Comparison of ENCODE assay signal across 16 cellular contexts in the genomic region with DNA sequence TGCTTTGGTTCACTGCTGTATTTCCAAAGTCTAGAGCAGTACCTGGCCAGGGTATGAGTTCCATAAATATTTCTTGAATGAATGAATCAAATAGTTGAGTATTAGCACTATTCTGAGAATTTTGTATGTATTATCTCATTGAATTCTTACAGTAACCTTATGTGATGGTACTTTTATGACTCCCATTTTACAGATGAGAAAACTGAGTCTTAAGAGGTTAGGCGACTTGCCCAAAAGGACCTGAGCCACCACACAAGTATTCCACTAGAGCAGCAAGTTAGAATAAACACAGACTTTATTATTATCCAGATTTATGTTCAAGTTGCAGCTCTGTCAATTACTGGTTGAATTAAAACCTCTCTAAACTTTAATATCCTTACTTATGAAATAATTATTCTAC. TPM values are rescaled to one million over a fixed set of nuclear protein-coding genes. Genes with fewer than 3 reads are reported as not detected.
DNase-seq lines count a peak whose midpoint lies in the region; ATAC-seq and TF ChIP-seq lines count a peak whose summit lies in the region.
"Had no signal": no experiment of that assay in that cellular context is flagged by ENCODE, and none has a peak within 500 bp of the region (broad histone marks: within the 10 kb centered on the region; RNA-seq: fewer than 3 reads in every experiment).

No MANE protein-coding gene starts in this region.

- H3K36me3 ChIP-seq in left ventricle myocardium inferior (no peaks in the 10 kb centered on the region), esophagus squamous epithelium (no peaks in the 10 kb centered on the region), psoas muscle (ENCODE audit: insufficient read depth in 1 of 2, low read depth in 1 of 2) (no peaks in the 10 kb centered on the region)
- H3K36me3 ChIP-seq: spleen had no signal

- H3K4me1 ChIP-seq in left ventricle myocardium inferior (peaks cover 97% of the 10 kb centered on the region), esophagus squamous epithelium (peaks cover 26 to 76% (median 59%) of the 10 kb centered on the region in 3 donors), psoas muscle (peaks cover 48% of the 10 kb centered on the region)

- H3K27ac ChIP-seq in left ventricle myocardium inferior (replicated peaks), result peak overlapping the region; percentile 93
- peak overlapping the region; percentile 29 to 83 (median 80) for H3K27ac ChIP-seq in esophagus squamous epithelium
- peak overlapping the region; percentile 72 for H3K27ac ChIP-seq in psoas muscle

- WGBS in esophagus squamous epithelium, 2 donors, result 92 to 95% methylated on average over 1 of the region's 1 CpG
- WGBS in psoas muscle, 3 donors, result 96 to 100% (median 100%) methylated on average over 1 of the region's 1 CpG

- ATAC-seq in left ventricle myocardium superior (no peak), psoas muscle (no peak), GM18907 (IDR thresholded peaks at IDR 0.05; ENCODE audit: unreplicated experiment) (no peak), HG03457 (IDR thresholded peaks at IDR 0.05; ENCODE audit: unreplicated experiment) (no peak)

- no peaks in the 10 kb centered on the region for H3K27me3 ChIP-seq in left ventricle myocardium inferior (ENCODE audit: low read depth)
- no peaks in the 10 kb centered on the region for H3K27me3 ChIP-seq in esophagus squamous epithelium
- no peaks in the 10 kb centered on the region for H3K27me3 ChIP-seq in psoas muscle (ENCODE audit: insufficient read depth in 3 of 3, low read length in 2 of 3)
- H3K27me3 ChIP-seq: spleen had no signal

- intact Hi-C loops in left ventricle myocardium inferior (cut with micrococcal nuclease) (no loop called here), left ventricle myocardium superior (cut with micrococcal nuclease) (no loop called here), esophagus squamous epithelium (cut with DNase I) (no loop called here), psoas muscle (cut with DNase I) (loop anchor here in 1 of 2 donors (5.0 kb wide), 1 partner anchor 38 kb away; no protein-coding TSS in a partner anchor)

- H3K9me3 ChIP-seq in left ventricle myocardium inferior (replicated peaks) (no peaks in the 10 kb centered on the region), esophagus squamous epithelium (no peaks in the 10 kb centered on the region), psoas muscle (no peaks in the 10 kb centered on the region)
- H3K9me3 ChIP-seq: spleen had no signal

- TF ChIP-seq CTCF in left ventricle myocardium inferior (IDR thresholded peaks at IDR 0.05; ENCODE audit: borderline replicate concordance), result no peak
- TF ChIP-seq CTCF in esophagus squamous epithelium (IDR thresholded peaks at IDR 0.05), result no peak
- TF ChIP-seq CTCF in psoas muscle (IDR thresholded peaks at IDR 0.05), result no peak

- no peak for DNase-seq in left ventricle myocardium inferior
- DNase-seq in left ventricle myocardium superior, result no peak
- DNase-seq in esophagus squamous epithelium (lab: John Stamatoyannopoulos, UW), result no peak
- no peak for DNase-seq in psoas muscle
- no peak for DNase-seq in effector CD4-positive, alpha-beta T cell
- DNase-seq in pons (ENCODE audit: low spot score), result no peak
- DNase-seq: activated CD4-positive, alpha-beta memory T cell treated with anti-CD3 and anti-CD28 coated beads, Interleukin-2, amount 10 ng/mL, durations not matched to agents 7 days and 5 days; cortex of kidney; EL; glutamatergic neuron; KG1; NCI-H1092; spleen; SW 1271 had no signal

- no peak overlapping the region for H3K4me3 ChIP-seq in left ventricle myocardium inferior
- no peak overlapping the region for H3K4me3 ChIP-seq in esophagus squamous epithelium
- no peak overlapping the region for H3K4me3 ChIP-seq in psoas muscle
- H3K4me3 ChIP-seq: spleen had no signal

- no peak for TF ChIP-seq POLR2A in esophagus squamous epithelium (IDR thresholded peaks at IDR 0.05)

RNA-seq across cellular contexts. Expression of a gene that starts 29.4 kb away (rescaled TPM):
- total RNA-seq in left ventricle myocardium inferior (24.1 TPM), left ventricle myocardium superior (29.8 TPM), esophagus squamous epithelium (10 to 100 TPM; 10.0 to 33.0 (median 13.3) TPM), psoas muscle (10 to 100 TPM; 15.3 to 30.8 (median 17.8) TPM)
- polyA plus RNA-seq in psoas muscle, result 10 to 100 TPM in 1 of 3 donors, 1 to 10 TPM in 2; 6.9 to 13.5 (median 9.3) TPM
